In genomic region chr14:95316826-95317225, GRCh38 we compare ENCODE assay signal across 20 cellular contexts. TPM values are rescaled to one million over a fixed set of nuclear protein-coding genes. Genes with fewer than 3 reads are reported as not detected.
DNase-seq lines count a peak whose midpoint lies in the region; TF ChIP-seq lines count a peak whose summit lies in the region.
"Had no signal": no experiment of that assay in that cellular context is flagged by ENCODE, and none has a peak within 500 bp of the region (broad histone marks: within the 10 kb centered on the region; RNA-seq: fewer than 3 reads in every experiment).

No MANE protein-coding gene starts in this region.

- H3K9me3 ChIP-seq in BE2C (no peaks in the 10 kb centered on the region), neural progenitor cell (ENCODE audit: low read depth) (no peaks in the 10 kb centered on the region)
- H3K9me3 ChIP-seq: colonic mucosa, ovary had no signal

- no peaks in the 10 kb centered on the region for H3K36me3 Mint-ChIP-seq in neural progenitor cell

- H3K4me2 ChIP-seq in neural progenitor cell, result peak overlapping the region; percentile 46

- H3K27ac ChIP-seq in caudate nucleus (ENCODE audit: low read depth, low read length) (peak overlapping the region; percentile 61), neural progenitor cell (no peak overlapping the region)
- H3K27ac ChIP-seq: colonic mucosa, HL-60, ovary, skin epidermis had no signal

- peaks cover 46% of the 10 kb centered on the region for H3K4me1 Mint-ChIP-seq in neural progenitor cell

- no peak for TF ChIP-seq CTCF in BE2C (IDR thresholded peaks at IDR 0.05; ENCODE audit: low read depth, low read length)
- TF ChIP-seq CTCF in neural progenitor cell (IDR thresholded peaks at IDR 0.05), result no peak

- no peaks in the 10 kb centered on the region for H3K79me2 ChIP-seq in neural progenitor cell (ENCODE audit: low read depth)

- H3K27ac Mint-ChIP-seq in neural progenitor cell, result peak overlapping the region; percentile 36
- H3K27ac Mint-ChIP-seq: activated naive CD4-positive, alpha-beta T cell treated with anti-CD3 and anti-CD28 coated beads for 36 hours had no signal

- H3K4me1 ChIP-seq in BE2C, result peaks cover 12% of the 10 kb centered on the region; the same call in 1 of the 2 replicates
- peaks cover 20% of the 10 kb centered on the region for H3K4me1 ChIP-seq in neural progenitor cell

- H3K27me3 Mint-ChIP-seq in neural progenitor cell (ENCODE audit: insufficient read depth, low read depth), result peaks cover 5% of the 10 kb centered on the region
- H3K27me3 Mint-ChIP-seq: IgD-negative memory B cell had no signal

- no peak overlapping the region for H3K9ac ChIP-seq in neural progenitor cell

- no peaks in the 10 kb centered on the region for H3K9me3 Mint-ChIP-seq in neural progenitor cell
- H3K9me3 Mint-ChIP-seq: activated naive CD4-positive, alpha-beta T cell treated with anti-CD3 and anti-CD28 coated beads for 36 hours; IgD-negative memory B cell had no signal

- peaks cover 18% of the 10 kb centered on the region for H3F3A ChIP-seq in neural progenitor cell (ENCODE audit: low read depth)

- peak overlapping the region; percentile 52 for H3K4me3 Mint-ChIP-seq in neural progenitor cell
- H3K4me3 Mint-ChIP-seq: activated naive CD4-positive, alpha-beta T cell treated with anti-CD3 and anti-CD28 coated beads for 36 hours had no signal

- H3K4me3 ChIP-seq in BE2C (ENCODE audit: low read depth, low read length) (no peak overlapping the region), neural progenitor cell (no peak overlapping the region)
- H3K4me3 ChIP-seq: colonic mucosa, ovary, skin epidermis had no signal

- peaks cover 21% of the 10 kb centered on the region for H4K20me1 ChIP-seq in neural progenitor cell (ENCODE audit: low read depth)

- no peaks in the 10 kb centered on the region for H3K27me3 ChIP-seq in BE2C
- H3K27me3 ChIP-seq in neural progenitor cell, result peaks cover 21% of the 10 kb centered on the region
- H3K27me3 ChIP-seq: colonic mucosa, ovary had no signal

- H3K36me3 ChIP-seq in BE2C (no peaks in the 10 kb centered on the region), neural progenitor cell (no peaks in the 10 kb centered on the region)
- H3K36me3 ChIP-seq: colonic mucosa, ovary had no signal

- no peak overlapping the region for H2AFZ ChIP-seq in neural progenitor cell (replicated peaks)

- DNase-seq in BE2C, result peak; percentile 51
- peak; percentile 59 for DNase-seq in D341Med (ENCODE audit: low spot score)
- DNase-seq in caudate nucleus (lab: John Stamatoyannopoulos, UW), result peak in 1 of 61 donors; percentile 27
- DNase-seq in neural progenitor cell (ENCODE audit: low spot score), result peak; percentile 58
- no peak for DNase-seq in nucleus accumbens (lab: John Stamatoyannopoulos, UW)
- no peak for DNase-seq in NK-92 (lab: John Stamatoyannopoulos, UW; ENCODE audit: unreplicated experiment)
- DNase-seq in SHP77 (lab: John Stamatoyannopoulos, UW), result no peak
- no peak for DNase-seq in NCI-H774 (lab: John Stamatoyannopoulos, UW)
- DNase-seq: activated CD4-positive, alpha-beta T cell treated with anti-CD3 and anti-CD28 coated beads, Interleukin-2, amount 50 U/mL, for 1 hour; activated naive CD4-positive, alpha-beta T cell treated with anti-CD3 and anti-CD28 coated beads for 36 hours; colonic mucosa; COR-L47; left colon; NCI-H2029 treated with DMSO at 0.1 percent for 48 hours; ovary; stimulated activated CD4-positive, alpha-beta T cell treated with anti-CD3 and anti-CD28 coated beads, Interleukin-4, amount 100 ng/mL, for 1 hour; T-helper 1 cell had no signal

RNA-seq across cellular contexts. Expression of gene CLMN, which starts 2.9 kb away (rescaled TPM):
- 3.2 TPM for polyA plus RNA-seq in BE2C (2012; ENCODE audit: insufficient read depth, insufficient read length, low read depth)
- 6.3 and 6.7 TPM in 2 replicates for total RNA-seq in neural progenitor cell (ENCODE audit: low replicate concordance)

Comparison
In these comparisons a context has a peak if more than half of its experiments do, and no peak if none do; other contexts are left out.
1. DNase-seq: peak in BE2C (single experiment), D341Med (single experiment) and neural progenitor cell (single experiment); none in nucleus accumbens (0 of 56), NK-92 (single experiment), SHP77 (0 of 2) and NCI-H774 (single experiment).